Comparison of ENCODE assay signal across 1 cellular context in the genomic region with DNA sequence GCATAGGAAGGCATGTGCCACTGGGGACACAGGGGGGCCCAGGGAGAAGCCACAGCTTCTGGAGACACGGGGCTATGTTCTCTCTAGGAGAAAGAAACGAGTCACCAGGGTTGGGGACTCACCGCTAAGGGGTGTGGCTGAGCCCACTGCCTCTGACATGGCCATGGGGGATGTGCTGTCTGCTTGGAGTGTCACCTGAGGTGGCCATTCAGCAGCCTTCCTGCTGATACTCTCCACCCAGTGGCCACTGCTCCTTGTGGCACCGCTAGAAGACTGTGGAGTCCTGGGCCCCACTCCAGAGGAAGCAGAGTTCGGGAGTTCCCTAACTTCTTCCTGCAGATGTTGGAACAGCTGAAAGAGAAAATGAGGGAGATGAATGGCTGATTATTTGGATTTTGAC.
TF ChIP-seq lines count a peak whose summit lies in the region.

No MANE protein-coding gene starts in this region.

TF ChIP-seq in K562, 482 proteins besides CTCF, POLR2A, EP300 and RAD21:
- TF ChIP-seq ZNF79 (CRISPR knock-in tag; IDR thresholded peaks at IDR 0.05; ENCODE audit: low read depth) (no peak), ZFP1 (CRISPR knock-in tag; IDR thresholded peaks at IDR 0.05) (no peak), ZNF124 (CRISPR knock-in tag; IDR thresholded peaks at IDR 0.05) (no peak), STAT5B (CRISPR knock-in tag; IDR thresholded peaks at IDR 0.05) (no peak), TCF7 (IDR thresholded peaks at IDR 0.05; ENCODE audit: borderline replicate concordance) (no peak)
- TF ChIP-seq, protein P1, sequence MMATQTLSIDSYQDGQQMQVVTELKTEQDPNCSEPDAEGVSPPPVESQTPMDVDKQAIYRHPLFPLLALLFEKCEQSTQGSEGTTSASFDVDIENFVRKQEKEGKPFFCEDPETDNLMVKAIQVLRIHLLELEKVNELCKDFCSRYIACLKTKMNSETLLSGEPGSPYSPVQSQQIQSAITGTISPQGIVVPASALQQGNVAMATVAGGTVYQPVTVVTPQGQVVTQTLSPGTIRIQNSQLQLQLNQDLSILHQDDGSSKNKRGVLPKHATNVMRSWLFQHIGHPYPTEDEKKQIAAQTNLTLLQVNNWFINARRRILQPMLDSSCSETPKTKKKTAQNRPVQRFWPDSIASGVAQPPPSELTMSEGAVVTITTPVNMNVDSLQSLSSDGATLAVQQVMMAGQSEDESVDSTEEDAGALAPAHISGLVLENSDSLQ (IDR thresholded peaks at IDR 0.05) = peak; percentile 84
